Comparison of ENCODE assay signal across 15 cellular contexts in the genomic region with DNA sequence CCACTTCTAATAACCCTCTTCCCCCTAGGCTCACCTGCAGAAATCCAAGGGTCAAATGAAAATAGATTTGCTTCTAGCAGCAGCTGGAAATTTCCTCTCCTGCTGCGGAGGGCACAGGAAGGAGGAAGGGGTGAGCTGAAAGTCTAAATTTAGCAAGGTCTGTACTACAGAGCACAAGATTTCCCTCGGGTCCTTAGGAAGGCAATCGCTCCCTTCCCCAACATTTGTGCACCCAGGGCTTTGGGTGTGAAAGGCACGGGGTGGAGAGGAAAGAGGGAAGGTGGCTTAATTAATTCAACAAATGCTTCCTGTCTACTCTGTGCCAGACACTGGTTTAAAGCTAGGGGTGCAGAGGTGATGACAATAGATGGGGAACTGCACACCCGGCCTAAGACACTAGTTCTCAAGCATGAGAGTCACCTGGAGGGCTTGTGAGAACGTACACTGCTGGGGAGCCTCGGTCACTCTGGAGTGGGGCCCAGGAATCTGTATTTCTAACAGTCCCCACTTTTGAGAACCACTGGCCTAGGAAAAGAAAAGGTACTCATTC.
DNase-seq lines count a peak whose midpoint lies in the region; ATAC-seq, FAIRE-seq and TF ChIP-seq lines count a peak whose summit lies in the region.
"Had no signal": no experiment of that assay in that cellular context is flagged by ENCODE, and none has a peak within 500 bp of the region (broad histone marks: within the 10 kb centered on the region; RNA-seq: fewer than 3 reads in every experiment).

No MANE protein-coding gene starts in this region.

- H3K4me3 ChIP-seq in esophagus squamous epithelium: no peak overlapping the region
- H3K4me3 ChIP-seq: SK-N-MC had no signal

- 44 to 67% methylated on average over 7 of the region's 7 CpGs for WGBS in esophagus squamous epithelium, 2 donors

- no peaks in the 10 kb centered on the region for H3K36me3 ChIP-seq in esophagus squamous epithelium

- CTCF ChIA-PET in RWPE1 (lab: Yijun Ruan, JAX): interaction anchor here (0.7 kb wide), 1 partner anchor 262 kb away, joined by 3 read pairs; no protein-coding TSS in a partner anchor

- POLR2A ChIA-PET in RWPE1 (lab: Yijun Ruan, JAX; ENCODE audit: low non-redundant PET): no interaction called here

- FAIRE-seq in urothelium cell line (lab: Jason Lieb, UNC): no peak
- FAIRE-seq: colon, H1 had no signal

- TF ChIP-seq POLR2A in esophagus squamous epithelium (IDR thresholded peaks at IDR 0.05): no peak

- H3K9me3 ChIP-seq in esophagus squamous epithelium: no peaks in the 10 kb centered on the region

- no peak for DNase-seq in RWPE1 (ENCODE audit: low spot score)
- DNase-seq in esophagus squamous epithelium (lab: John Stamatoyannopoulos, UW): no peak
- peak; percentile 57 for DNase-seq in myocyte (ENCODE audit: low read depth)
- DNase-seq in substantia nigra (lab: John Stamatoyannopoulos, UW): no peak
- no peak for DNase-seq in stimulated activated CD4-positive, alpha-beta T cell treated with anti-CD3 and anti-CD28 coated beads, Interleukin-2, amount 100 ng/mL, for 24 hours
- no peak for DNase-seq in AG08396 (ENCODE audit: low spot score)
- DNase-seq in urothelium cell line (ENCODE audit: low spot score): no peak
- DNase-seq: activated naive CD4-positive, alpha-beta T cell treated with anti-CD3 and anti-CD28 coated beads, Interleukin-2, amount 50 U/mL, for 16 hours; naive thymus-derived CD8-positive, alpha-beta T cell; NCI-H187; NK-92 treated with Interleukin-12 subunit alpha and Interleukin-12 subunit beta, amount 100 ng/mL, for 24 hours had no signal

- intact Hi-C loops in esophagus squamous epithelium (cut with DNase I): no loop called here

- TF ChIP-seq CTCF in RWPE1 (conservative IDR thresholded peaks at IDR 0.05; ENCODE audit: low read depth): no peak
- TF ChIP-seq CTCF in esophagus squamous epithelium (IDR thresholded peaks at IDR 0.05): no peak

- H3K27ac ChIP-seq in RWPE1: peak overlapping the region; percentile 46
- H3K27ac ChIP-seq in esophagus squamous epithelium: peak overlapping the region in 3 of 4 donors; percentile 57 to 83 (median 78)
- H3K27ac ChIP-seq in substantia nigra (ENCODE audit: low read depth, low read length, poor library complexity, severe bottlenecking): peak overlapping the region; percentile 63
- H3K27ac ChIP-seq: SK-N-MC had no signal

- H3K27me3 ChIP-seq in esophagus squamous epithelium: no peaks in the 10 kb centered on the region

- no peak for ATAC-seq in GM21576 (IDR thresholded peaks at IDR 0.05; ENCODE audit: unreplicated experiment)
- ATAC-seq: naive thymus-derived CD8-positive, alpha-beta T cell had no signal

- H3K4me1 ChIP-seq in esophagus squamous epithelium: peaks cover 0 to 20% (median 0%) of the 10 kb centered on the region in 3 donors
